Comparison of ENCODE assay signal across 1 cellular context in genomic region chr11:119030329-119031047, GRCh38.
TF ChIP-seq lines count a peak whose summit lies in the region.

Gene SLC37A4 (minus strand): TSS chr11:119030877.

TF ChIP-seq in HepG2, 621 proteins besides CTCF, POLR2A, EP300 and RAD21 (continued from another document):
- TF ChIP-seq, protein P1, sequence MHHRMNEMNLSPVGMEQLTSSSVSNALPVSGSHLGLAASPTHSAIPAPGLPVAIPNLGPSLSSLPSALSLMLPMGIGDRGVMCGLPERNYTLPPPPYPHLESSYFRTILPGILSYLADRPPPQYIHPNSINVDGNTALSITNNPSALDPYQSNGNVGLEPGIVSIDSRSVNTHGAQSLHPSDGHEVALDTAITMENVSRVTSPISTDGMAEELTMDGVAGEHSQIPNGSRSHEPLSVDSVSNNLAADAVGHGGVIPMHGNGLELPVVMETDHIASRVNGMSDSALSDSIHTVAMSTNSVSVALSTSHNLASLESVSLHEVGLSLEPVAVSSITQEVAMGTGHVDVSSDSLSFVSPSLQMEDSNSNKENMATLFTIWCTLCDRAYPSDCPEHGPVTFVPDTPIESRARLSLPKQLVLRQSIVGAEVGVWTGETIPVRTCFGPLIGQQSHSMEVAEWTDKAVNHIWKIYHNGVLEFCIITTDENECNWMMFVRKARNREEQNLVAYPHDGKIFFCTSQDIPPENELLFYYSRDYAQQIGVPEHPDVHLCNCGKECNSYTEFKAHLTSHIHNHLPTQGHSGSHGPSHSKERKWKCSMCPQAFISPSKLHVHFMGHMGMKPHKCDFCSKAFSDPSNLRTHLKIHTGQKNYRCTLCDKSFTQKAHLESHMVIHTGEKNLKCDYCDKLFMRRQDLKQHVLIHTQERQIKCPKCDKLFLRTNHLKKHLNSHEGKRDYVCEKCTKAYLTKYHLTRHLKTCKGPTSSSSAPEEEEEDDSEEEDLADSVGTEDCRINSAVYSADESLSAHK (CRISPR knock-in tag; IDR thresholded peaks at IDR 0.05; ENCODE audit: borderline replicate concordance), result peak; percentile 73; the same call in 1 of the 2 replicates
- no peak for TF ChIP-seq ZNF660 (CRISPR knock-in tag; IDR thresholded peaks at IDR 0.05; ENCODE audit: borderline replicate concordance, low read depth)
- no peak for TF ChIP-seq PLSCR1 (CRISPR knock-in tag; IDR thresholded peaks at IDR 0.05; ENCODE audit: borderline replicate concordance)
- peak; percentile 77 for TF ChIP-seq UBTF (CRISPR knock-in tag; IDR thresholded peaks at IDR 0.05)
- no peak; the same call in 1 of the 2 replicates for TF ChIP-seq ZBTB34 (CRISPR knock-in tag; IDR thresholded peaks at IDR 0.05)
- TF ChIP-seq ZNF615 (CRISPR knock-in tag; IDR thresholded peaks at IDR 0.05; ENCODE audit: borderline replicate concordance), result no peak
- TF ChIP-seq ZNF788 (CRISPR knock-in tag; IDR thresholded peaks at IDR 0.05; ENCODE audit: borderline replicate concordance), result peak; percentile 93
- TF ChIP-seq MED1 (CRISPR knock-in tag; IDR thresholded peaks at IDR 0.05), result peak; percentile 84
- no peak for TF ChIP-seq ZNF335 (CRISPR knock-in tag; IDR thresholded peaks at IDR 0.05)
- peak; percentile 91; the same call in 1 of the 2 replicates for TF ChIP-seq KLF11 (CRISPR knock-in tag; IDR thresholded peaks at IDR 0.05)
- peak; percentile 54; the same call in 1 of the 2 replicates for TF ChIP-seq DNMT1 (CRISPR knock-in tag; IDR thresholded peaks at IDR 0.05)
- 0 out of 2 replicates have a peak, but pooled peaks have one; percentile 49 for TF ChIP-seq ZFP90 (CRISPR knock-in tag; IDR thresholded peaks at IDR 0.05; ENCODE audit: borderline replicate concordance)
- TF ChIP-seq, protein P2, sequence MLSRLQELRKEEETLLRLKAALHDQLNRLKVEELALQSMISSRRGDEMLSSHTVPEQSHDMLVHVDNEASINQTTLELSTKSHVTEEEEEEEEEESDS (CRISPR knock-in tag; IDR thresholded peaks at IDR 0.05; ENCODE audit: borderline replicate concordance), result no peak
- no peak for TF ChIP-seq LCORL (IDR thresholded peaks at IDR 0.05)
- peak; percentile 50; the same call in 1 of the 2 replicates for TF ChIP-seq LCORL (CRISPR knock-in tag; IDR thresholded peaks at IDR 0.05)
- TF ChIP-seq NCOR1 (IDR thresholded peaks at IDR 0.05; ENCODE audit: borderline replicate concordance, low read length), result no peak
- 0 out of 2 replicates have a peak, but pooled peaks have one; percentile 58 for TF ChIP-seq ZSCAN29 (CRISPR knock-in tag; conservative IDR thresholded peaks at IDR 0.05)
- TF ChIP-seq ZNF816 (CRISPR knock-in tag; IDR thresholded peaks at IDR 0.05; ENCODE audit: borderline replicate concordance), result no peak
- peak; percentile 26; the same call in 1 of the 2 replicates for TF ChIP-seq ZNF263 (CRISPR knock-in tag; IDR thresholded peaks at IDR 0.05)
- no peak for TF ChIP-seq MXD1 (CRISPR knock-in tag; IDR thresholded peaks at IDR 0.05)
- peak; percentile 61; the same call in 1 of the 2 replicates for TF ChIP-seq ISX (CRISPR knock-in tag; conservative IDR thresholded peaks at IDR 0.05)
- TF ChIP-seq, protein P3, sequence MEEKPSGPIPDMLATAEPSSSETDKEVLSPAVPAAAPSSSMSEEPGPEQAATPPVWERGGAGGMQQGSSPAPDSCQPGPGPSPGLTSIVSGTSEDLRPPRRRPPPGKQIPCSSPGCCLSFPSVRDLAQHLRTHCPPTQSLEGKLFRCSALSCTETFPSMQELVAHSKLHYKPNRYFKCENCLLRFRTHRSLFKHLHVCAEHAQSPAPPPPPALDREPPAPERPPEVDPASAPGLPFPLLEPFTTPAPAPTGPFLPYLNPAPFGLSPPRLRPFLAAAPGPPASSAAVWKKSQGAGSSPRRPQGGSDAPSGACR (CRISPR knock-in tag; IDR thresholded peaks at IDR 0.05), result no peak
- no peak for TF ChIP-seq ZNF24 (IDR thresholded peaks at IDR 0.05)
- no peak; the same call in 1 of the 2 replicates for TF ChIP-seq ZBTB14 (CRISPR knock-in tag; IDR thresholded peaks at IDR 0.05)
- no peak for TF ChIP-seq ADNP (CRISPR knock-in tag; IDR thresholded peaks at IDR 0.05)
- TF ChIP-seq ATF2 (CRISPR knock-in tag; IDR thresholded peaks at IDR 0.05), result peak; percentile 75
- TF ChIP-seq, protein P4, sequence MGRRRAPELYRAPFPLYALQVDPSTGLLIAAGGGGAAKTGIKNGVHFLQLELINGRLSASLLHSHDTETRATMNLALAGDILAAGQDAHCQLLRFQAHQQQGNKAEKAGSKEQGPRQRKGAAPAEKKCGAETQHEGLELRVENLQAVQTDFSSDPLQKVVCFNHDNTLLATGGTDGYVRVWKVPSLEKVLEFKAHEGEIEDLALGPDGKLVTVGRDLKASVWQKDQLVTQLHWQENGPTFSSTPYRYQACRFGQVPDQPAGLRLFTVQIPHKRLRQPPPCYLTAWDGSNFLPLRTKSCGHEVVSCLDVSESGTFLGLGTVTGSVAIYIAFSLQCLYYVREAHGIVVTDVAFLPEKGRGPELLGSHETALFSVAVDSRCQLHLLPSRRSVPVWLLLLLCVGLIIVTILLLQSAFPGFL (CRISPR knock-in tag; IDR thresholded peaks at IDR 0.05), result no peak
- TF ChIP-seq ELF1 (CRISPR knock-in tag; IDR thresholded peaks at IDR 0.05), result peak; percentile 57
- TF ChIP-seq ATAD3A (CRISPR knock-in tag; IDR thresholded peaks at IDR 0.05), result no peak
- 0 out of 2 replicates have a peak, but pooled peaks have one; percentile 78 for TF ChIP-seq IRF1 (CRISPR knock-in tag; IDR thresholded peaks at IDR 0.05; ENCODE audit: low read depth)
- TF ChIP-seq ZSCAN31 (CRISPR knock-in tag; IDR thresholded peaks at IDR 0.05; ENCODE audit: low read depth), result peak; percentile 90; the same call in 1 of the 2 replicates
- TF ChIP-seq ZNF782 (CRISPR knock-in tag; IDR thresholded peaks at IDR 0.05; ENCODE audit: borderline replicate concordance), result 0 out of 2 replicates have a peak, but pooled peaks have one; percentile 48
- TF ChIP-seq, protein P5, sequence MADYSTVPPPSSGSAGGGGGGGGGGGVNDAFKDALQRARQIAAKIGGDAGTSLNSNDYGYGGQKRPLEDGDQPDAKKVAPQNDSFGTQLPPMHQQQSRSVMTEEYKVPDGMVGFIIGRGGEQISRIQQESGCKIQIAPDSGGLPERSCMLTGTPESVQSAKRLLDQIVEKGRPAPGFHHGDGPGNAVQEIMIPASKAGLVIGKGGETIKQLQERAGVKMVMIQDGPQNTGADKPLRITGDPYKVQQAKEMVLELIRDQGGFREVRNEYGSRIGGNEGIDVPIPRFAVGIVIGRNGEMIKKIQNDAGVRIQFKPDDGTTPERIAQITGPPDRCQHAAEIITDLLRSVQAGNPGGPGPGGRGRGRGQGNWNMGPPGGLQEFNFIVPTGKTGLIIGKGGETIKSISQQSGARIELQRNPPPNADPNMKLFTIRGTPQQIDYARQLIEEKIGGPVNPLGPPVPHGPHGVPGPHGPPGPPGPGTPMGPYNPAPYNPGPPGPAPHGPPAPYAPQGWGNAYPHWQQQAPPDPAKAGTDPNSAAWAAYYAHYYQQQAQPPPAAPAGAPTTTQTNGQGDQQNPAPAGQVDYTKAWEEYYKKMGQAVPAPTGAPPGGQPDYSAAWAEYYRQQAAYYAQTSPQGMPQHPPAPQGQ (CRISPR knock-in tag; IDR thresholded peaks at IDR 0.05; ENCODE audit: borderline replicate concordance), result no peak
- TF ChIP-seq ZNF766 (CRISPR knock-in tag; IDR thresholded peaks at IDR 0.05; ENCODE audit: borderline replicate concordance), result peak; percentile 91; the same call in 1 of the 2 replicates
